ENCODE assay signal across 8 cellular contexts in the genomic region with DNA sequence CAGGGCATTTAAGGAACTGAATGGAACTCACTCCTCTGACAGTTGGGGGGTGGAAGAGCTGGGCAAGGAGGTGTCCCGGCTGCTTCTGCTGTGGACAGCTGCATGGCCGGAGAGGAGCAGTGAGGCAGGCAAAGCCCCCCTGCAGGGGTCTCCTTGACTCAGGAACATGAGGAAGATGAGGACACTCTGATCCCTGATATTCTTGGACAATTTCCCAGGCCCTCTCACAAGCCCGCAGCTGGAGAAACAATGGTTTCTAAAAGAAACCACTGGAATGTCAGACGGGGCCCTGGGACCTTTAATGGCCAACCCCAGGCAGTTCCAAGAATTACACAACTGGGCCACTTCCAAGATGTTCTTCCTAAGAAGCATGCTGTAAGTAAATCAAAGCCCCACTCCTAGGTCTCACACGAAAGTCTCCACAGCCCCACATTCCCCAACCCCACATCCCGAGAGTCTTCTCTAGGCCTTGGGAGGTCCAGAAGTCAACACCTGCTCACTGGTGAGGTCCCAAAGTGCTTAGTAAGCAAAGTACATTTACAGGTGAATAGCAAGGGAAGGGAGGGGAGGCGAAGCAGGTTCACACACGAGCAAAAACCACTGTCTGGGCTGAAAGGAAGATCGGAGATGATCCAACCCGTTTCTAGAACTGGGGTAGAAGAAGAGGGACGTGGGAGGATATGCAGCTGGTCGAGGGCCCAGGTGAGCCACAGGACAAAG. TPM values are rescaled to one million over a fixed set of nuclear protein-coding genes. Genes with fewer than 3 reads are reported as not detected.
DNase-seq lines count a peak whose midpoint lies in the region; ATAC-seq and TF ChIP-seq lines count a peak whose summit lies in the region.

No MANE protein-coding gene starts in this region.

- no peak for TF ChIP-seq CTCF in transverse colon (IDR thresholded peaks at IDR 0.05)
- no peak for TF ChIP-seq CTCF in A673 (conservative IDR thresholded peaks at IDR 0.05; ENCODE audit: low read depth, low read length)

- no peak for DNase-seq in activated CD4-positive, alpha-beta T cell treated with anti-CD3 and anti-CD28 coated beads, Interleukin-2, amount 10 ng/mL, durations not matched to agents 24 days and 14 days
- no peak for DNase-seq in activated CD4-positive, alpha-beta T cell treated with anti-CD3 and anti-CD28 coated beads, Interleukin-2, amount 50 U/mL, for 48 hours
- DNase-seq in astrocyte of the hippocampus (ENCODE audit: low read depth, low spot score) (peak; percentile 95), kidney tubule cell (ENCODE audit: low spot score) (peak; percentile 27), transverse colon (peak; percentile 33), NCI-H2227 (lab: John Stamatoyannopoulos, UW; ENCODE audit: unreplicated experiment) (no peak), A673 (ENCODE audit: low spot score) (no peak)

- H3K27ac Mint-ChIP-seq in activated CD4-positive, alpha-beta T cell treated with anti-CD3 and anti-CD28 coated beads, Interleukin-2, amount 10 ng/mL, durations not matched to agents 24 days and 14 days: peak overlapping the region; percentile 95

- peak overlapping the region; percentile 95 for H3K4me3 Mint-ChIP-seq in activated CD4-positive, alpha-beta T cell treated with anti-CD3 and anti-CD28 coated beads, Interleukin-2, amount 10 ng/mL, durations not matched to agents 24 days and 14 days

- H3K27me3 Mint-ChIP-seq in activated CD4-positive, alpha-beta T cell treated with anti-CD3 and anti-CD28 coated beads, Interleukin-2, amount 10 ng/mL, durations not matched to agents 24 days and 14 days: no peaks in the 10 kb centered on the region

- in situ Hi-C loops in transverse colon (cut with MboI; ENCODE audit: low pct_ligation_motif_present in 1 of 4, low pct_unique_long_range_greater_than_20kb in 1 of 4, low sequenced_read_pairs in 3 of 4): loop anchor here in 2 of 4 donors (25.0 kb wide), 3 partner anchors 296 to 496 kb away; partner anchors contain the start of genes DDB1 (in 1 of the 2) and TKFC (in 1 of the 2)

- H3K4me3 ChIP-seq in transverse colon (peak overlapping the region in 1 of 4 donors; percentile 96), A673 (ENCODE audit: low read depth, low read length, poor library complexity, severe bottlenecking) (no peak overlapping the region)

- no peak for TF ChIP-seq EP300 in transverse colon (IDR thresholded peaks at IDR 0.05; ENCODE audit: low read depth)

- H3K9me3 ChIP-seq in transverse colon: no peaks in the 10 kb centered on the region
- H3K9me3 ChIP-seq in A673 (ENCODE audit: low read depth, low read length, poor library complexity, severe bottlenecking): no peaks in the 10 kb centered on the region

- TF ChIP-seq POLR2A in transverse colon (IDR thresholded peaks at IDR 0.05): no peak

- POLR2A ChIA-PET in A673 (lab: Charles Lee; ENCODE audit: low non-redundant PET): no interaction called here

- peak overlapping the region; percentile 69 to 85 (median 80) for H3K27ac ChIP-seq in transverse colon
- no peak overlapping the region for H3K27ac ChIP-seq in A673 (ENCODE audit: low read depth, low read length, poor library complexity, severe bottlenecking)

- CTCF ChIA-PET in A673 (lab: Charles Lee): interaction anchor here (0.6 kb wide), 1 partner anchor 273 kb away, joined by 3 read pairs; no protein-coding TSS in a partner anchor

- intact Hi-C loops in activated CD4-positive, alpha-beta T cell treated with anti-CD3 and anti-CD28 coated beads, Interleukin-2, amount 10 ng/mL, durations not matched to agents 24 days and 14 days (cut with micrococcal nuclease): loop anchor here (5.0 kb wide), 1 partner anchor 491 kb away; the partner anchor contains the start of genes DDB1 and TKFC
- intact Hi-C loops in transverse colon (cut with DNase I; ENCODE audit: low total_unique reads) (no loop called here), A673 (cut with micrococcal nuclease; ENCODE audit: unreplicated experiment) (no loop called here)

- 78 to 81% methylated on average over 3 to 12 of the region's 12 CpGs for WGBS in transverse colon (ENCODE audit: low coverage in 1 of 2), 2 donors

- H3K9me3 Mint-ChIP-seq in activated CD4-positive, alpha-beta T cell treated with anti-CD3 and anti-CD28 coated beads, Interleukin-2, amount 10 ng/mL, durations not matched to agents 24 days and 14 days: peaks cover 3% of the 10 kb centered on the region

- peaks cover 35% of the 10 kb centered on the region for H3K4me1 Mint-ChIP-seq in activated CD4-positive, alpha-beta T cell treated with anti-CD3 and anti-CD28 coated beads, Interleukin-2, amount 10 ng/mL, durations not matched to agents 24 days and 14 days

- BruUV-seq in A673 (replicated peaks; lab: Mats Ljungman, UMichigan): no TSS peak

- no peak for ATAC-seq in GM18511 (IDR thresholded peaks at IDR 0.05; ENCODE audit: unreplicated experiment)

- H3K27me3 ChIP-seq in transverse colon (no peaks in the 10 kb centered on the region), A673 (replicated peaks; ENCODE audit: insufficient read depth, low read depth, low read length, poor library complexity) (no peaks in the 10 kb centered on the region)

- H3K36me3 ChIP-seq in transverse colon: no peaks in the 10 kb centered on the region
- no peaks in the 10 kb centered on the region for H3K36me3 ChIP-seq in A673 (ENCODE audit: insufficient read depth, low read length, poor library complexity, severe bottlenecking)

- H3K4me1 ChIP-seq in transverse colon (peaks cover 19 to 39% (median 32%) of the 10 kb centered on the region in 4 donors), A673 (ENCODE audit: insufficient read depth, low read length, poor library complexity, severe bottlenecking) (no peaks in the 10 kb centered on the region)

- H3K36me3 Mint-ChIP-seq in activated CD4-positive, alpha-beta T cell treated with anti-CD3 and anti-CD28 coated beads, Interleukin-2, amount 10 ng/mL, durations not matched to agents 24 days and 14 days (ENCODE audit: low read depth): peaks cover 25% of the 10 kb centered on the region

RNA-seq across cellular contexts. Expression of gene CCDC86, which starts 1.0 kb away (rescaled TPM):
- 90.0 and 91.3 TPM in 2 replicates for total RNA-seq in activated CD4-positive, alpha-beta T cell treated with anti-CD3 and anti-CD28 coated beads, Interleukin-2, amount 10 ng/mL, durations not matched to agents 24 days and 14 days
- total RNA-seq in transverse colon: 1 to 10 TPM; 1.9 to 9.1 (median 5.5) TPM
- total RNA-seq in A673 (2021): 137 and 188 TPM in 2 replicates

RNA-seq across cellular contexts. Expression of gene PTGDR2, which starts 14.9 kb away (rescaled TPM):
- total RNA-seq in activated CD4-positive, alpha-beta T cell treated with anti-CD3 and anti-CD28 coated beads, Interleukin-2, amount 10 ng/mL, durations not matched to agents 24 days and 14 days: 0.14 and 0.19 TPM in 2 replicates
- total RNA-seq in transverse colon: 10 to 100 TPM in 1 of 4 donors, 1 to 10 TPM in 2, not detected in 1; 3.5 to 36.6 (median 4.5) TPM
- 0.09 and 0.17 TPM in 2 replicates for total RNA-seq in A673 (2021)

RNA-seq across cellular contexts. Expression of gene ZP1, which starts 26.5 kb away (rescaled TPM):
- total RNA-seq in activated CD4-positive, alpha-beta T cell treated with anti-CD3 and anti-CD28 coated beads, Interleukin-2, amount 10 ng/mL, durations not matched to agents 24 days and 14 days: not detected in 2 replicates
- total RNA-seq in transverse colon (not detected), A673 (2021) (not detected in 2 replicates)

RNA-seq across cellular contexts. Expression of gene MS4A10, which starts 55.7 kb away (rescaled TPM):
- not detected in 2 replicates for total RNA-seq in activated CD4-positive, alpha-beta T cell treated with anti-CD3 and anti-CD28 coated beads, Interleukin-2, amount 10 ng/mL, durations not matched to agents 24 days and 14 days
- total RNA-seq in transverse colon (1 to 10 TPM in 2 of 4 donors, not detected in 2; 1.3 to 2.2 TPM), A673 (2021) (not detected in 2 replicates)

Comparison
In these comparisons a context has a peak if more than half of its experiments do, and no peak if none do; other contexts are left out.
1. DNase-seq: peak in astrocyte of the hippocampus (single experiment), kidney tubule cell (single experiment) and transverse colon (single experiment); none in activated CD4-positive, alpha-beta T cell treated with anti-CD3 and anti-CD28 coated beads, Interleukin-2, amount 10 ng/mL, durations not matched to agents 24 days and 14 days (single experiment), activated CD4-positive, alpha-beta T cell treated with anti-CD3 and anti-CD28 coated beads, Interleukin-2, amount 50 U/mL, for 48 hours (0 of 2), NCI-H2227 (single experiment) and A673 (single experiment).